Comparison of ENCODE assay signal across 11 cellular contexts in the genomic region with DNA sequence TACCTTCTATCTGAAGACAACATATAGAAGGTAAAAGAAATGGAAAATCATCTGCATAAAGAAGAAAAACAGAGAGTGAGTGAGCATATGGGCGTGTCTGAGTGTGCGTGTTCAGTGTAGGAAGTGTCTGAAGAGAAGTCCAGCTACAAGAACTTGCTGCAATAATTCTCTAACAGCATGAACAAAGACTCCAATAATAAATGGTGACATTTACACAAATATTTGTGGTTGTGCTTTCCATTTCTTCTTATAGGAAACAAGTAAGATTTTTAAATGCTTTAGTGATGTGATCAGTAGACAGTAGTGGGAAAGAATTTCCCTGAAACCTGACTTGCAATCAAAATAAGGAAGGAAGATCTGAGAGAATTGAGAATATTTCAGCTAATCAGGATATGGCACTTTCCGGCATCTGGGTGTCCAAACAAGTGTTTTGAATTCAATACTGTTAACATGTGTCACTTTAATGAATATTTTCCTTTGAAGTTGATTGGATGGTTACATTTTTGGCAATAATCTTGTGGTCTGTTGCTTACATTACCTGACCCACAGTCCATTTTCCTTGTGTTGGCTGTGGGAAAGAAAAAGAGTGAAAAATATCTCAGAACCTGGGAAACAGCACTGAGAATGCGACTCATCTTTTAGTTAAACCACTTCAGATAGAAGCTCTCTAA.
DNase-seq lines count a peak whose midpoint lies in the region; ATAC-seq and TF ChIP-seq lines count a peak whose summit lies in the region.
"Had no signal": no experiment of that assay in that cellular context is flagged by ENCODE, and none has a peak within 500 bp of the region (broad histone marks: within the 10 kb centered on the region; RNA-seq: fewer than 3 reads in every experiment).

No MANE protein-coding gene starts in this region.

- CTCF ChIA-PET in PC-3 (lab: Charles Lee): interaction anchor here (1.1 kb wide), 1 partner anchor 39 kb away, joined by 3 read pairs; no protein-coding TSS in a partner anchor

- POLR2A ChIA-PET in PC-3 (lab: Charles Lee; ENCODE audit: unreplicated experiment): no interaction called here

- H3K27me3 ChIP-seq in PC-3 (ENCODE audit: low read length) (no peaks in the 10 kb centered on the region), esophagus squamous epithelium (no peaks in the 10 kb centered on the region), osteoblast (ENCODE audit: insufficient read depth, low read length) (no peaks in the 10 kb centered on the region), dorsolateral prefrontal cortex (peaks cover 0 to 12% (median 0%) of the 10 kb centered on the region in 45 donors)

- no peak for DNase-seq in CD14-positive monocyte (ENCODE audit: low spot score)
- DNase-seq in PC-3: peak; percentile 83
- no peak for DNase-seq in esophagus squamous epithelium (lab: John Stamatoyannopoulos, UW)
- peak; percentile 6 for DNase-seq in osteoblast (ENCODE audit: insufficient read length, low spot score, missing footprints)
- no peak for DNase-seq in natural killer cell
- DNase-seq in dorsolateral prefrontal cortex: no peak
- DNase-seq: activated T-cell treated with anti-CD3 and anti-CD28 coated beads, Interleukin-2, amount 50 U/mL, for 4 hours; NCI-H2171 treated with DMSO at 0.1 percent for 48 hours; nephron progenitor cell had no signal

- H3K36me3 ChIP-seq in PC-3 (ENCODE audit: low read depth, low read length) (no peaks in the 10 kb centered on the region), esophagus squamous epithelium (no peaks in the 10 kb centered on the region), osteoblast (ENCODE audit: insufficient read depth, low read length) (no peaks in the 10 kb centered on the region)

- H3F3A ChIP-seq in PC-3 (ENCODE audit: low read length, unreplicated experiment): peaks cover 9% of the 10 kb centered on the region

- no peaks in the 10 kb centered on the region for H3K9me2 ChIP-seq in PC-3 (replicated peaks; ENCODE audit: low read length)

- peak overlapping the region; percentile 51 for H3K4me3 ChIP-seq in PC-3 (ENCODE audit: low read length)
- H3K4me3 ChIP-seq in esophagus squamous epithelium: peak overlapping the region in 3 of 4 donors; percentile 26 to 56 (median 35)
- peak overlapping the region; percentile 66 for H3K4me3 ChIP-seq in osteoblast (ENCODE audit: insufficient read depth, low read length)
- peak overlapping the region in 24 of 59 donors; percentile 4 to 39 (median 25) for H3K4me3 ChIP-seq in dorsolateral prefrontal cortex

- peaks cover 21% of the 10 kb centered on the region for H3K4me1 Mint-ChIP-seq in CD14-positive monocyte
- H3K4me1 Mint-ChIP-seq in natural killer cell: peaks cover 0 to 5% of the 10 kb centered on the region in 2 donors
- peaks cover 3% of the 10 kb centered on the region for H3K4me1 Mint-ChIP-seq in activated T-helper 17 cell treated with anti-CD3 and anti-CD28 coated beads, Interleukin-2, amount 50 U/mL, for 72 hours

- ATAC-seq in PC-3 (peak; percentile 29), natural killer cell (no peak), GM18517 (IDR thresholded peaks at IDR 0.05; ENCODE audit: unreplicated experiment) (no peak)
- no peak for ATAC-seq in activated T-helper 17 cell treated with anti-CD3 and anti-CD28 coated beads, Interleukin-2, amount 50 U/mL, for 72 hours (replicated peaks)
- ATAC-seq: activated T-cell treated with anti-CD3 and anti-CD28 coated beads, Interleukin-2, amount 50 U/mL, for 4 hours had no signal

- H3K36me3 Mint-ChIP-seq in CD14-positive monocyte (no peaks in the 10 kb centered on the region), natural killer cell (no peaks in the 10 kb centered on the region)
- no peaks in the 10 kb centered on the region for H3K36me3 Mint-ChIP-seq in activated T-helper 17 cell treated with anti-CD3 and anti-CD28 coated beads, Interleukin-2, amount 50 U/mL, for 72 hours (ENCODE audit: low read depth)

- peak overlapping the region; percentile 32 for H3K9ac ChIP-seq in PC-3 (ENCODE audit: low read length)

- H3K9me3 ChIP-seq in PC-3 (ENCODE audit: low read length) (no peaks in the 10 kb centered on the region), esophagus squamous epithelium (no peaks in the 10 kb centered on the region), osteoblast (ENCODE audit: low read depth, low read length) (no peaks in the 10 kb centered on the region)

- WGBS in esophagus squamous epithelium, 2 donors: 25 to 30% methylated on average over 4 of the region's 4 CpGs

- H4K20me1 ChIP-seq in PC-3 (ENCODE audit: low read length) (no peaks in the 10 kb centered on the region), osteoblast (ENCODE audit: insufficient read depth, low read length) (no peaks in the 10 kb centered on the region)

- peak overlapping the region; percentile 78 to 96 for H3K4me3 Mint-ChIP-seq in CD14-positive monocyte
- no peak overlapping the region for H3K4me3 Mint-ChIP-seq in natural killer cell
- H3K4me3 Mint-ChIP-seq in activated T-helper 17 cell treated with anti-CD3 and anti-CD28 coated beads, Interleukin-2, amount 50 U/mL, for 72 hours: no peak overlapping the region
- H3K4me3 Mint-ChIP-seq: activated T-cell treated with anti-CD3 and anti-CD28 coated beads, Interleukin-2, amount 50 U/mL, for 4 hours; nephron progenitor cell had no signal

- intact Hi-C loops in CD14-positive monocyte (cut with micrococcal nuclease): no loop called here
- intact Hi-C loops in PC-3 (cut with micrococcal nuclease): loop anchor here (1.0 to 10.0 kb wide), 4 partner anchors 15 to 396 kb away; no protein-coding TSS in a partner anchor
- intact Hi-C loops in esophagus squamous epithelium (cut with DNase I): no loop called here
- intact Hi-C loops in natural killer cell (cut with micrococcal nuclease): no loop called here
- intact Hi-C loops in dorsolateral prefrontal cortex (cut with DNase I): no loop called here

- H3K27me3 Mint-ChIP-seq in CD14-positive monocyte (ENCODE audit: low read depth in 3 of 3): peaks cover 2 to 3% (median 2%) of the 10 kb centered on the region in 3 donors
- H3K27me3 Mint-ChIP-seq in natural killer cell (ENCODE audit: low read depth in 2 of 2): no peaks in the 10 kb centered on the region
- peaks cover 23% of the 10 kb centered on the region for H3K27me3 Mint-ChIP-seq in activated T-helper 17 cell treated with anti-CD3 and anti-CD28 coated beads, Interleukin-2, amount 50 U/mL, for 72 hours

- TF ChIP-seq CTCF in CD14-positive monocyte (IDR thresholded peaks at IDR 0.05): no peak
- TF ChIP-seq CTCF in PC-3 (conservative IDR thresholded peaks at IDR 0.05; ENCODE audit: low read depth, low read length): no peak
- TF ChIP-seq CTCF in esophagus squamous epithelium (IDR thresholded peaks at IDR 0.05): no peak
- no peak for TF ChIP-seq CTCF in osteoblast (IDR thresholded peaks at IDR 0.05; ENCODE audit: extremely low read depth, low read depth, low read length)
- TF ChIP-seq CTCF in natural killer cell (IDR thresholded peaks at IDR 0.05): no peak
- TF ChIP-seq CTCF in dorsolateral prefrontal cortex (IDR thresholded peaks at IDR 0.05 in 54 of 56, conservative IDR thresholded peaks at IDR 0.05 in 2 of 56; ENCODE audit: low read depth in 1 of 56, partially characterized antibody in 56 of 56): no peak

- H3K4me2 ChIP-seq in PC-3 (ENCODE audit: low read length) (peak overlapping the region; percentile 74), osteoblast (ENCODE audit: insufficient read depth, low read length) (peak overlapping the region; percentile 82)

- no peak for TF ChIP-seq POLR2A in esophagus squamous epithelium (IDR thresholded peaks at IDR 0.05)

- H3K9me3 Mint-ChIP-seq in CD14-positive monocyte (peaks cover 0 to 2% (median 0%) of the 10 kb centered on the region in 7 donors), natural killer cell (peaks cover 0 to 8% of the 10 kb centered on the region in 2 donors)
- H3K9me3 Mint-ChIP-seq in activated T-helper 17 cell treated with anti-CD3 and anti-CD28 coated beads, Interleukin-2, amount 50 U/mL, for 72 hours: peaks cover 5% of the 10 kb centered on the region
- H3K9me3 Mint-ChIP-seq: activated T-cell treated with anti-CD3 and anti-CD28 coated beads, Interleukin-2, amount 50 U/mL, for 4 hours had no signal

- H3K27ac Mint-ChIP-seq in CD14-positive monocyte (peak overlapping the region; percentile 54 to 91 (median 86)), natural killer cell (no peak overlapping the region)
- H3K27ac Mint-ChIP-seq in activated T-helper 17 cell treated with anti-CD3 and anti-CD28 coated beads, Interleukin-2, amount 50 U/mL, for 72 hours: no peak overlapping the region

- peaks cover 47% of the 10 kb centered on the region for H3K4me1 ChIP-seq in PC-3 (ENCODE audit: insufficient read depth, low read length)
- H3K4me1 ChIP-seq in esophagus squamous epithelium: peaks cover 0 to 19% (median 7%) of the 10 kb centered on the region in 3 donors
- peaks cover 35% of the 10 kb centered on the region for H3K4me1 ChIP-seq in osteoblast (ENCODE audit: insufficient read depth, low read length)

- no peaks in the 10 kb centered on the region for H3K79me2 ChIP-seq in PC-3 (ENCODE audit: low read length)
- H3K79me2 ChIP-seq in osteoblast (ENCODE audit: insufficient read depth, low read length): no peaks in the 10 kb centered on the region

- H2AFZ ChIP-seq in PC-3 (ENCODE audit: low read length) (peak overlapping the region; percentile 45), osteoblast (ENCODE audit: low read length) (peak overlapping the region; percentile 19)

- peak overlapping the region; percentile 74 for H3K27ac ChIP-seq in PC-3 (ENCODE audit: low read length)
- peak overlapping the region; percentile 3 to 84 (median 66) for H3K27ac ChIP-seq in esophagus squamous epithelium
- H3K27ac ChIP-seq in osteoblast (ENCODE audit: low read depth, low read length): peak overlapping the region; percentile 97
- H3K27ac ChIP-seq in dorsolateral prefrontal cortex: peak overlapping the region in 7 of 59 donors; percentile 13 to 53 (median 31)

- TSS peak; percentile 40 for BruUV-seq in PC-3 (replicated peaks; lab: Mats Ljungman, UMichigan)

Comparison
In these comparisons a context has a peak if more than half of its experiments do, and no peak if none do; other contexts are left out.
1. DNase-seq: peak in PC-3 (single experiment) and osteoblast (single experiment); none in CD14-positive monocyte (single experiment), esophagus squamous epithelium (single experiment), natural killer cell (single experiment) and dorsolateral prefrontal cortex (0 of 10).
2. H3K27ac Mint-ChIP-seq: peak in CD14-positive monocyte (7 of 7); none in natural killer cell (0 of 2) and activated T-helper 17 cell treated with anti-CD3 and anti-CD28 coated beads, Interleukin-2, amount 50 U/mL, for 72 hours (single experiment).
3. H3K4me3 Mint-ChIP-seq: peak in CD14-positive monocyte (2 of 2); none in natural killer cell (single experiment) and activated T-helper 17 cell treated with anti-CD3 and anti-CD28 coated beads, Interleukin-2, amount 50 U/mL, for 72 hours (single experiment).